In genomic region chr15:97968380-97968779, GRCh38 we compare ENCODE assay signal across 16 cellular contexts. TPM values are rescaled to one million over a fixed set of nuclear protein-coding genes. Genes with fewer than 3 reads are reported as not detected.
DNase-seq lines count a peak whose midpoint lies in the region; ATAC-seq and TF ChIP-seq lines count a peak whose summit lies in the region.
"Had no signal": no experiment of that assay in that cellular context is flagged by ENCODE, and none has a peak within 500 bp of the region (broad histone marks: within the 10 kb centered on the region; RNA-seq: fewer than 3 reads in every experiment).

No MANE protein-coding gene starts in this region.

- H3K9me3 Mint-ChIP-seq in activated T-cell treated with anti-CD3 and anti-CD28 coated beads, Interleukin-2, amount 50 U/mL, for 4 hours, result no peaks in the 10 kb centered on the region
- H3K9me3 Mint-ChIP-seq: neural progenitor cell had no signal

- no peaks in the 10 kb centered on the region for H3K27me3 Mint-ChIP-seq in activated T-cell treated with anti-CD3 and anti-CD28 coated beads, Interleukin-2, amount 50 U/mL, for 4 hours (ENCODE audit: low read depth)

- peaks cover 16% of the 10 kb centered on the region for H3K36me3 Mint-ChIP-seq in activated T-cell treated with anti-CD3 and anti-CD28 coated beads, Interleukin-2, amount 50 U/mL, for 4 hours (ENCODE audit: insufficient read depth)

- ATAC-seq in HG02588 (IDR thresholded peaks at IDR 0.05; ENCODE audit: unreplicated experiment) (no peak), GM21619 (IDR thresholded peaks at IDR 0.05; ENCODE audit: unreplicated experiment) (no peak)
- no peak for ATAC-seq in activated T-cell treated with anti-CD3 and anti-CD28 coated beads, Interleukin-2, amount 50 U/mL, for 4 hours

- peaks cover 2% of the 10 kb centered on the region for H3K4me1 Mint-ChIP-seq in activated T-cell treated with anti-CD3 and anti-CD28 coated beads, Interleukin-2, amount 50 U/mL, for 4 hours (ENCODE audit: low read depth)

- H3K4me3 ChIP-seq in astrocyte of the spinal cord (ENCODE audit: low read depth, low read length), result no peak overlapping the region
- H3K4me3 ChIP-seq: lung, neural progenitor cell, SJSA1 had no signal

- peak; percentile 14 for DNase-seq in A172 (ENCODE audit: low spot score)
- peak; percentile 88 for DNase-seq in HCEC 1CT
- peak; percentile 74 for DNase-seq in astrocyte of the spinal cord (ENCODE audit: low read depth, low spot score)
- peak; percentile 38 for DNase-seq in hepatic stellate cell (ENCODE audit: low spot score)
- no peak for DNase-seq in MV-4-11 (lab: John Stamatoyannopoulos, UW)
- DNase-seq in activated T-cell treated with anti-CD3 and anti-CD28 coated beads, Interleukin-2, amount 50 U/mL, for 4 hours, result no peak
- DNase-seq: 8988T; activated CD8-positive, alpha-beta memory T cell treated with anti-CD3 and anti-CD28 coated beads for 24 hours; activated effector memory CD4-positive, alpha-beta T cell treated with Interleukin-2 at 50 U/mL for 16 hours; NCI-H2171 treated with DMSO at 0.1 percent for 48 hours; stimulated activated naive CD4-positive, alpha-beta T cell treated with Interleukin-2 at 50 U/mL for 16 hours had no signal

- no peak overlapping the region for H3K4me3 Mint-ChIP-seq in activated T-cell treated with anti-CD3 and anti-CD28 coated beads, Interleukin-2, amount 50 U/mL, for 4 hours
- H3K4me3 Mint-ChIP-seq: neural progenitor cell had no signal

- in situ Hi-C loops in astrocyte of the spinal cord (cut with HindIII; ENCODE audit: low sequenced_read_pairs), result no loop called here

- no peak for TF ChIP-seq CTCF in astrocyte of the spinal cord (IDR thresholded peaks at IDR 0.05; ENCODE audit: low read depth, low read length)

RNA-seq across cellular contexts. Expression of gene ARRDC4, which starts 7.9 kb away (rescaled TPM):
- total RNA-seq in A172 (2014; rRNA removed; shearing (Covaris generic)), result 1.7 and 2.5 TPM in 2 replicates
- total RNA-seq in activated T-cell treated with anti-CD3 and anti-CD28 coated beads, Interleukin-2, amount 50 U/mL, for 4 hours, result 1 to 10 TPM; 2.2 to 3.5 (median 3.3) TPM

Comparison
In these comparisons a context has a peak if more than half of its experiments do, and no peak if none do; other contexts are left out.
1. DNase-seq: peak in A172 (single experiment), HCEC 1CT (single experiment), astrocyte of the spinal cord (single experiment) and hepatic stellate cell (single experiment); none in MV-4-11 (single experiment) and activated T-cell treated with anti-CD3 and anti-CD28 coated beads, Interleukin-2, amount 50 U/mL, for 4 hours (single experiment).